In genomic region chr1:67833595-67833926, GRCh38 we compare ENCODE assay signal across 1 cellular context.
A peak's percentile ranks its signal among the peaks of the same experiment; 100 is the strongest.
TF ChIP-seq lines count a peak whose summit lies in the region.

No MANE protein-coding gene starts in this region.

TF ChIP-seq in K562, 482 proteins besides CTCF, POLR2A, EP300 and RAD21 (continued from another document):
- TF ChIP-seq ZBTB49 (CRISPR knock-in tag; IDR thresholded peaks at IDR 0.05; ENCODE audit: borderline replicate concordance) = no peak
- no peak for TF ChIP-seq STAG1 (CRISPR knock-in tag; IDR thresholded peaks at IDR 0.05; ENCODE audit: borderline replicate concordance)
- TF ChIP-seq KAT2B (IDR thresholded peaks at IDR 0.05; ENCODE audit: low read depth, low read length) = no peak
- no peak for TF ChIP-seq RBM15 (IDR thresholded peaks at IDR 0.05; ENCODE audit: insufficient read depth, low read length)
- no peak for TF ChIP-seq SMARCC2 (IDR thresholded peaks at IDR 0.05; ENCODE audit: low read depth)
- TF ChIP-seq ZNF655 (CRISPR knock-in tag; IDR thresholded peaks at IDR 0.05) = no peak
- TF ChIP-seq TRIM25 (IDR thresholded peaks at IDR 0.05; ENCODE audit: borderline replicate concordance) = no peak
- 0 out of 2 replicates have a peak, but pooled peaks have one; percentile 4 for TF ChIP-seq ERF (CRISPR knock-in tag; IDR thresholded peaks at IDR 0.05)
- TF ChIP-seq CXXC5 (CRISPR knock-in tag; IDR thresholded peaks at IDR 0.05) = peak; percentile 23; the same call in 1 of the 2 replicates
- TF ChIP-seq ZNF146 (CRISPR knock-in tag; IDR thresholded peaks at IDR 0.05; ENCODE audit: unreplicated experiment) = no peak
- no peak for TF ChIP-seq HDAC8 (tag; IDR thresholded peaks at IDR 0.05)
- no peak for TF ChIP-seq HEY1 (CRISPR knock-in tag; IDR thresholded peaks at IDR 0.05; ENCODE audit: borderline replicate concordance)
TF ChIP-seq in K562: peak in this region for 6.
